Comparison of ENCODE assay signal across 8 cellular contexts in genomic region chr7:69597278-69598076, GRCh38. TPM values are rescaled to one million over a fixed set of nuclear protein-coding genes. Genes with fewer than 3 reads are reported as not detected.
DNase-seq lines count a peak whose midpoint lies in the region; ATAC-seq and TF ChIP-seq lines count a peak whose summit lies in the region.

No MANE protein-coding gene starts in this region.

- peak overlapping the region; percentile 56 to 75 (median 64) for H3K4me3 ChIP-seq in Peyer's patch
- peak overlapping the region; percentile 51 to 71 for H3K4me3 ChIP-seq in esophagus (ENCODE audit: low read depth in 1 of 2, low read length in 2 of 2)

- H3K27ac ChIP-seq in Peyer's patch (peak overlapping the region; percentile 50 to 75 (median 70)), esophagus (ENCODE audit: low read depth in 2 of 2, low read length in 1 of 2) (peak overlapping the region; percentile 56 to 74)

- no peaks in the 10 kb centered on the region for H3K4me1 Mint-ChIP-seq in nephron

- peak; percentile 10 for ATAC-seq in HG02678 (IDR thresholded peaks at IDR 0.05; ENCODE audit: unreplicated experiment)

- H3K9me3 ChIP-seq in Peyer's patch (no peaks in the 10 kb centered on the region), esophagus (ENCODE audit: control insufficient read depth in 2 of 2, insufficient read depth in 1 of 2, low read depth in 1 of 2, low read length in 1 of 2) (no peaks in the 10 kb centered on the region)

- TF ChIP-seq POLR2A in Peyer's patch (IDR thresholded peaks at IDR 0.05): no peak

- H3K36me3 Mint-ChIP-seq in nephron (ENCODE audit: low read depth): no peaks in the 10 kb centered on the region

- H3K4me1 ChIP-seq in Peyer's patch: peaks cover 0 to 28% (median 2%) of the 10 kb centered on the region in 4 donors
- H3K4me1 ChIP-seq in esophagus (ENCODE audit: control insufficient read depth in 2 of 2, insufficient read depth in 2 of 2, low read length in 1 of 2): peaks cover 6 to 7% of the 10 kb centered on the region in 2 donors

- TF ChIP-seq CTCF in Peyer's patch (IDR thresholded peaks at IDR 0.05) (no peak), nephron (IDR thresholded peaks at IDR 0.05; ENCODE audit: unreplicated experiment in 3 of 3) (no peak)

- H3K27me3 ChIP-seq in Peyer's patch: peaks cover 0 to 6% of the 10 kb centered on the region in 2 donors
- peaks cover 0 to 3% of the 10 kb centered on the region in 2 donors for H3K27me3 ChIP-seq in esophagus (ENCODE audit: control insufficient read depth in 1 of 2, insufficient read depth in 2 of 2, low read length in 2 of 2)

- no peaks in the 10 kb centered on the region for H3K9me3 Mint-ChIP-seq in nephron

- H3K4me3 Mint-ChIP-seq in nephron: peak overlapping the region; percentile 82 to 90 (median 89)

- H3K27ac Mint-ChIP-seq in nephron: peak overlapping the region; percentile 74 to 97 (median 88)

- WGBS in esophagus, 2 donors: 1% methylated on average over 50 to 78 of the region's 78 CpGs

- H3K36me3 ChIP-seq in Peyer's patch (no peaks in the 10 kb centered on the region), esophagus (ENCODE audit: control insufficient read depth in 2 of 2, insufficient read depth in 2 of 2, low read length in 1 of 2) (no peaks in the 10 kb centered on the region)

- peaks cover 14% of the 10 kb centered on the region for H3K27me3 Mint-ChIP-seq in nephron (ENCODE audit: low read depth)

- peak; percentile 67 for DNase-seq in NCI-H82 (lab: John Stamatoyannopoulos, UW)
- no peak for DNase-seq in NCI-H82 treated with DMSO at 0.1 percent for 48 hours (lab: John Stamatoyannopoulos, UW; ENCODE audit: unreplicated experiment)
- DNase-seq in Peyer's patch: peak; percentile 20 to 55 (median 52)
- no peak for DNase-seq in SIG-M5 (lab: John Stamatoyannopoulos, UW)
- DNase-seq in globus pallidus (ENCODE audit: low spot score): no peak

RNA-seq across cellular contexts. Expression of gene AUTS2, which starts 0.8 kb away (rescaled TPM):
- 10 to 100 TPM; 55.9 to 90.0 (median 72.6) TPM for total RNA-seq in Peyer's patch
- 10 to 100 TPM in 1 of 2 donors, 1 to 10 TPM in 1; 8.3 to 15.6 TPM for polyA plus RNA-seq in esophagus

Comparison
In these comparisons a context has a peak if more than half of its experiments do, and no peak if none do; other contexts are left out.
1. DNase-seq: peak in NCI-H82 (single experiment) and Peyer's patch (3 of 3); none in NCI-H82 treated with DMSO at 0.1 percent for 48 hours (single experiment), SIG-M5 (single experiment) and globus pallidus (single experiment).